30 cellular contexts compared by ENCODE assay signal in the genomic region with DNA sequence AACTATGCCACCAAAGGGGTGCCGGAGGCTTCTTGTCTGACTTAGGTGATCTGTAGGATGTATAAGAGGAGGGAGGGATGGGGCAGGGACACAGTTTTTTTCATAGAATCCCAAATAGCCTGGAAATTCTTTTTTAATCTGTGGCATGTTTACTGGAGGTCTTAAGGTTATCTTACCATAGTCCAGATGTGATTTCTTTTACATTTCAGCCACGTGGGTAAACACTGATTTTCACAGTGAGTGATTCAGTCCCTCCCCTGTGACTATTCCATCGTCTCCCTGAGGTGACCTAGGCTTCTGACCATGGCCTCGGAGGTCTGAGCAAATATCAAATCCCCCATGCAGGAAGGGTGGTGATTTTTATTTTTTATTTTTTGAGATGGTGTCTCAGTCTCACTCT.
"Had no signal": no experiment of that assay in that cellular context is flagged by ENCODE, and none has a peak within 500 bp of the region (broad histone marks: within the 10 kb centered on the region; RNA-seq: fewer than 3 reads in every experiment).

No MANE protein-coding gene starts in this region.

- H3K27ac ChIP-seq: breast epithelium, epithelial cell of prostate, gastrocnemius medialis, hepatocyte, left ventricle myocardium inferior, spleen, suprapubic skin, tibial artery had no signal

- H2AFZ ChIP-seq: hepatocyte had no signal

- H3K4me1 ChIP-seq: breast epithelium, gastrocnemius medialis, left ventricle myocardium inferior, spleen, suprapubic skin had no signal

- H3K4me2 ChIP-seq: hepatocyte had no signal

- FAIRE-seq: colon, endometrium had no signal

- H3K9me3 ChIP-seq: breast epithelium, esophagus squamous epithelium, gastrocnemius medialis, left ventricle myocardium inferior, spleen, suprapubic skin, tibial artery had no signal

- H3K4me1 Mint-ChIP-seq: activated B cell treated with CpG ODN at 0.5 μM for 24 hours; central memory CD8-positive, alpha-beta T cell; naive B cell had no signal

- ATAC-seq: activated naive CD4-positive, alpha-beta T cell treated with anti-CD3 and anti-CD28 coated beads, Interleukin-2, amount 50 U/mL, for 72 hours; activated T-cell treated with anti-CD3 and anti-CD28 coated beads, Interleukin-2, amount 50 U/mL, for 72 hours; gastrocnemius medialis; right cardiac atrium had no signal

- H3K36me3 Mint-ChIP-seq: activated naive CD4-positive, alpha-beta T cell treated with anti-CD3 and anti-CD28 coated beads, Interleukin-2, amount 50 U/mL, for 72 hours; naive B cell had no signal

- H3K79me2 ChIP-seq: hepatocyte had no signal

- H3K27me3 Mint-ChIP-seq: naive B cell had no signal

- H3K27ac Mint-ChIP-seq: activated B cell treated with CpG ODN at 0.5 μM for 24 hours; activated naive CD4-positive, alpha-beta T cell treated with anti-CD3 and anti-CD28 coated beads, Interleukin-2, amount 50 U/mL, for 72 hours; activated T-cell treated with anti-CD3 and anti-CD28 coated beads, Interleukin-2, amount 50 U/mL, for 72 hours; T-helper 2 cell treated with Interferon-gamma antibody and Interleukin-4, amounts not matched to agents 5 μg/mL and 100 μg/mL, for 36 hours had no signal

- H3K4me3 ChIP-seq: breast epithelium, esophagus squamous epithelium, gastrocnemius medialis, hepatocyte, left ventricle myocardium inferior, lung, spleen, suprapubic skin, tibial artery had no signal

- H3K36me3 ChIP-seq: breast epithelium, esophagus squamous epithelium, gastrocnemius medialis, suprapubic skin had no signal

- H3K4me3 Mint-ChIP-seq: activated B cell treated with CpG ODN at 0.5 μM for 24 hours; activated T-cell treated with anti-CD3 and anti-CD28 coated beads, Interleukin-2, amount 50 U/mL, for 72 hours; central memory CD8-positive, alpha-beta T cell; naive B cell; neural crest cell; T-helper 2 cell treated with Interferon-gamma antibody and Interleukin-4, amounts not matched to agents 5 μg/mL and 100 μg/mL, for 36 hours had no signal

- H3K9me3 Mint-ChIP-seq: activated B cell treated with CpG ODN at 0.5 μM for 24 hours; activated naive CD4-positive, alpha-beta T cell treated with anti-CD3 and anti-CD28 coated beads, Interleukin-2, amount 50 U/mL, for 72 hours; activated T-cell treated with anti-CD3 and anti-CD28 coated beads, Interleukin-2, amount 50 U/mL, for 72 hours; central memory CD8-positive, alpha-beta T cell; naive B cell; neural crest cell; T-helper 2 cell treated with Interferon-gamma antibody and Interleukin-4, amounts not matched to agents 5 μg/mL and 100 μg/mL, for 36 hours had no signal

- H3K27me3 ChIP-seq: breast epithelium, esophagus squamous epithelium, gastrocnemius medialis, hepatocyte, spleen, suprapubic skin, tibial artery had no signal

- DNase-seq: activated B cell treated with CpG ODN at 0.5 μM for 24 hours; activated CD4-positive, alpha-beta T cell treated with anti-CD3 and anti-CD28 coated beads, Interleukin-2, amount 50 U/mL, for 4 hours; activated naive CD4-positive, alpha-beta T cell; activated T-cell treated with anti-CD3 and anti-CD28 coated beads for 4 hours; activated T-cell treated with anti-CD3 and anti-CD28 coated beads, Interleukin-2, amount 50 U/mL, for 72 hours; effector CD8-positive, alpha-beta T cell; esophagus squamous epithelium; gastrocnemius medialis; glutamatergic neuron; islet precursor cell; left ventricle myocardium inferior; mesendoderm; naive B cell; occipital lobe; right cardiac atrium; spleen; stimulated activated naive CD4-positive, alpha-beta T cell; T-helper 1 cell; tibial artery had no signal
